Comparison of ENCODE assay signal across 23 cellular contexts in genomic region chr9:79694208-79694607, GRCh38.
DNase-seq lines count a peak whose midpoint lies in the region; ATAC-seq, FAIRE-seq and TF ChIP-seq lines count a peak whose summit lies in the region.
"Had no signal": no experiment of that assay in that cellular context is flagged by ENCODE, and none has a peak within 500 bp of the region (broad histone marks: within the 10 kb centered on the region; RNA-seq: fewer than 3 reads in every experiment).

No MANE protein-coding gene starts in this region.

- H2BK12ac ChIP-seq in H1 (ENCODE audit: low read depth, low read length), result peak overlapping the region; percentile 60; the same call in 1 of the 2 replicates

- no peak overlapping the region for H2BK5ac ChIP-seq in H1 (ENCODE audit: low read depth, low read length)

- H3K79me1 ChIP-seq in H1 (ENCODE audit: low read depth, low read length), result no peaks in the 10 kb centered on the region

- H3K9me3 ChIP-seq in H1 (ENCODE audit: insufficient read depth in 2 of 2, low read depth in 1 of 2, low read length in 1 of 2) (no peaks in the 10 kb centered on the region), testis (no peaks in the 10 kb centered on the region)
- H3K9me3 ChIP-seq: A549, SJCRH30, stomach had no signal

- peaks cover 13% of the 10 kb centered on the region for H3K36me3 Mint-ChIP-seq in activated naive CD8-positive, alpha-beta T cell
- peaks cover 8% of the 10 kb centered on the region for H3K36me3 Mint-ChIP-seq in activated naive CD8-positive, alpha-beta T cell treated with anti-CD3 and anti-CD28 coated beads for 36 hours
- peaks cover 5% of the 10 kb centered on the region for H3K36me3 Mint-ChIP-seq in neural crest cell (ENCODE audit: low read depth)

- no peaks in the 10 kb centered on the region for H3K27me3 Mint-ChIP-seq in activated naive CD8-positive, alpha-beta T cell
- H3K27me3 Mint-ChIP-seq in activated naive CD8-positive, alpha-beta T cell treated with anti-CD3 and anti-CD28 coated beads for 36 hours, result no peaks in the 10 kb centered on the region
- no peaks in the 10 kb centered on the region for H3K27me3 Mint-ChIP-seq in neural crest cell (ENCODE audit: low read depth)
- H3K27me3 Mint-ChIP-seq: activated CD8-positive, alpha-beta T cell treated with anti-CD3 and anti-CD28 coated beads for 36 hours; central memory CD8-positive, alpha-beta T cell had no signal

- CTCF ChIA-PET in H1 (lab: Charles Lee; ENCODE audit: partially characterized antibody), result interaction anchor here (0.8 to 1.0 kb wide), 2 partner anchors 15 to 23 kb away, joined by 3 read pairs; no protein-coding TSS in a partner anchor

- intact Hi-C loops in testis (cut with DNase I; ENCODE audit: low total_unique reads), result no loop called here

- H3K14ac ChIP-seq in H1 (ENCODE audit: insufficient read length), result no peak overlapping the region

- no peak overlapping the region for H3K4ac ChIP-seq in H1 (replicated peaks; ENCODE audit: insufficient read length, low read depth, low read length)

- H3K18ac ChIP-seq in H1 (ENCODE audit: extremely low read depth, low read length), result peak overlapping the region; percentile 4; the same call in 1 of the 2 replicates

- no peak overlapping the region for H3K9ac ChIP-seq in H1 (replicated peaks in 1 of 4; ENCODE audit: extremely low read depth in 1 of 4, low read depth in 3 of 4, low read length in 3 of 4)

- H3K79me2 ChIP-seq in H1 (ENCODE audit: control insufficient read depth in 1 of 2, insufficient read depth in 2 of 2, low read length in 2 of 2), result peaks cover 0 to 14% of the 10 kb centered on the region in 2 experiments; a peak in 2 of 4 replicates

- H3K23ac ChIP-seq in H1 (ENCODE audit: insufficient read length), result no peak overlapping the region

- no peak overlapping the region for H2AFZ ChIP-seq in H1 (ENCODE audit: low read length)

- H4K5ac ChIP-seq in H1 (ENCODE audit: insufficient read length, low read depth, low read length), result no peak overlapping the region

- ATAC-seq in left lobe of liver, result no peak
- ATAC-seq in HG03521 (IDR thresholded peaks at IDR 0.05; ENCODE audit: unreplicated experiment), result no peak
- ATAC-seq: A549 had no signal

- H4K8ac ChIP-seq in H1 (ENCODE audit: extremely low read depth, insufficient read depth, low read length), result no peak overlapping the region

- H3K9me3 Mint-ChIP-seq in activated naive CD8-positive, alpha-beta T cell (ENCODE audit: low read depth), result no peaks in the 10 kb centered on the region
- H3K9me3 Mint-ChIP-seq in activated naive CD8-positive, alpha-beta T cell treated with anti-CD3 and anti-CD28 coated beads for 36 hours, result no peaks in the 10 kb centered on the region
- H3K9me3 Mint-ChIP-seq in neural crest cell, result no peaks in the 10 kb centered on the region
- H3K9me3 Mint-ChIP-seq: activated CD8-positive, alpha-beta T cell treated with anti-CD3 and anti-CD28 coated beads for 36 hours; central memory CD8-positive, alpha-beta T cell; nephron had no signal

- TF ChIP-seq CTCF in H1 (IDR thresholded peaks at IDR 0.05; ENCODE audit: control extremely low read depth in 1 of 3, insufficient read depth in 1 of 3, low read depth in 1 of 3, low read length in 3 of 3), result no peak
- no peak for TF ChIP-seq CTCF in neural crest cell (conservative IDR thresholded peaks at IDR 0.05)
- no peak for TF ChIP-seq CTCF in testis (IDR thresholded peaks at IDR 0.05)

- peaks cover 73% of the 10 kb centered on the region for H3K4me1 Mint-ChIP-seq in activated naive CD8-positive, alpha-beta T cell (ENCODE audit: low read depth)
- peaks cover 52% of the 10 kb centered on the region for H3K4me1 Mint-ChIP-seq in activated naive CD8-positive, alpha-beta T cell treated with anti-CD3 and anti-CD28 coated beads for 36 hours
- peaks cover 45% of the 10 kb centered on the region for H3K4me1 Mint-ChIP-seq in neural crest cell

- H2BK15ac ChIP-seq in H1 (ENCODE audit: low read length), result no peak overlapping the region

- no peak overlapping the region for H4K91ac ChIP-seq in H1 (replicated peaks; ENCODE audit: insufficient read length, low read length)

- H3K4me2 ChIP-seq in H1 (ENCODE audit: insufficient read depth in 1 of 2, low read depth in 2 of 2, low read length in 2 of 2), result peak overlapping the region; percentile 12 to 58; a peak in 2 of 4 replicates
- H3K4me2 ChIP-seq: A549 had no signal

- H3K36me3 ChIP-seq in H1 (ENCODE audit: control insufficient read depth in 2 of 4, insufficient read depth in 4 of 4, low read length in 3 of 4), result no peaks in the 10 kb centered on the region
- H3K36me3 ChIP-seq in testis (ENCODE audit: low read depth, missing control alignments), result no peaks in the 10 kb centered on the region
- H3K36me3 ChIP-seq: stomach had no signal

- no peak for TF ChIP-seq EP300 in H1 (IDR thresholded peaks at IDR 0.05; ENCODE audit: borderline replicate concordance in 1 of 2, low read depth in 2 of 2, low read length in 2 of 2)

- no peak overlapping the region for H2AK5ac ChIP-seq in H1 (ENCODE audit: low read depth, low read length)

- H3K27ac Mint-ChIP-seq in activated naive CD8-positive, alpha-beta T cell, result peak overlapping the region; percentile 13
- H3K27ac Mint-ChIP-seq in activated naive CD8-positive, alpha-beta T cell treated with anti-CD3 and anti-CD28 coated beads for 36 hours, result no peak overlapping the region
- no peak overlapping the region for H3K27ac Mint-ChIP-seq in neural crest cell (ENCODE audit: unreplicated experiment)
- H3K27ac Mint-ChIP-seq: activated CD8-positive, alpha-beta T cell treated with anti-CD3 and anti-CD28 coated beads for 36 hours had no signal

- H4K20me1 ChIP-seq in H1 (replicated peaks in 1 of 2; ENCODE audit: control insufficient read depth in 1 of 2, insufficient read depth in 2 of 2, low read length in 2 of 2), result peaks cover 0 to 3% of the 10 kb centered on the region in 2 experiments

- no peaks in the 10 kb centered on the region for H3K27me3 ChIP-seq in H1 (replicated peaks in 1 of 4; ENCODE audit: control insufficient read depth in 3 of 4, extremely low read depth in 1 of 4, insufficient read depth in 3 of 4, low read length in 3 of 4)
- no peaks in the 10 kb centered on the region for H3K27me3 ChIP-seq in testis
- H3K27me3 ChIP-seq: SJCRH30, stomach had no signal

- H2BK20ac ChIP-seq in H1 (ENCODE audit: low read length), result no peak overlapping the region

- POLR2A ChIA-PET in H1 (lab: Charles Lee; ENCODE audit: partially characterized antibody), result interaction anchor here (0.7 to 2.3 kb wide), 4 partner anchors 10 to 123 kb away, joined by 3 to 14 read pairs (median 4); partner anchors contain the start of gene TLE4

- no peak for FAIRE-seq in H1 (lab: Jason Lieb, UNC)
- FAIRE-seq: A549, small intestine had no signal

- no peak overlapping the region for H3K4me3 Mint-ChIP-seq in activated naive CD8-positive, alpha-beta T cell
- no peak overlapping the region for H3K4me3 Mint-ChIP-seq in activated naive CD8-positive, alpha-beta T cell treated with anti-CD3 and anti-CD28 coated beads for 36 hours
- peak overlapping the region; percentile 20 for H3K4me3 Mint-ChIP-seq in neural crest cell
- H3K4me3 Mint-ChIP-seq: activated CD8-positive, alpha-beta T cell treated with anti-CD3 and anti-CD28 coated beads for 36 hours; central memory CD8-positive, alpha-beta T cell; nephron had no signal

- H3K4me1 ChIP-seq in H1 (replicated peaks in 1 of 4; ENCODE audit: control insufficient read depth in 3 of 4, insufficient read depth in 4 of 4, low read length in 3 of 4) (peaks cover 7 to 34% (median 26%) of the 10 kb centered on the region in 4 experiments; a peak in 6 of 7 replicates), testis (no peaks in the 10 kb centered on the region)
- H3K4me1 ChIP-seq: A549 had no signal

- no peak overlapping the region for H2BK120ac ChIP-seq in H1 (replicated peaks; ENCODE audit: low read depth, low read length)

- H3K27ac ChIP-seq in H1 (ENCODE audit: low read depth, low read length), result no peak overlapping the region
- no peak overlapping the region for H3K27ac ChIP-seq in testis
- H3K27ac ChIP-seq: A549, SJCRH30, stomach had no signal

- no peak for DNase-seq in activated naive CD8-positive, alpha-beta T cell treated with anti-CD3 and anti-CD28 coated beads for 36 hours
- DNase-seq in H1 (ENCODE audit: low read depth in 1 of 2, low spot score in 2 of 2) (no peak), neural crest cell (ENCODE audit: low read depth, low spot score) (no peak), left lobe of liver (ENCODE audit: low spot score) (no peak), T-helper 1 cell (no peak), testis (no peak)
- DNase-seq: activated CD4-positive, CD25-positive, alpha-beta regulatory T cell; activated CD8-positive, alpha-beta T cell treated with anti-CD3 and anti-CD28 coated beads for 36 hours; activated naive CD4-positive, alpha-beta T cell treated with Interleukin-2 at 50 U/mL for 16 hours; activated T-cell treated with anti-CD3 and anti-CD28 coated beads, Interleukin-2, amount 50 U/mL, for 1 hour; aorta; midbrain; NCI-H1436 treated with DMSO at 0.1 percent for 48 hours; small intestine; stimulated activated CD4-positive, alpha-beta T cell treated with anti-CD3 and anti-CD28 coated beads, Interleukin-4, amount 100 ng/mL, for 24 hours; stomach; T-helper 2 cell had no signal

- WGBS in H1 (ENCODE audit: extremely low coverage in 1 of 2, insufficient coverage in 1 of 2, insufficient read length in 1 of 2, insufficient replicate concordance in 2 of 2, low coverage in 1 of 2, low lambda C conversion rate in 2 of 2, missing lambda C conversion rate in 1 of 2), 2 experiments, result 74% methylated on average over 2 of the region's 2 CpGs; no CpG with 5 or more reads in 1 of the 2 experiments
- 55 to 56% methylated on average over 2 of the region's 2 CpGs for WGBS in testis, 2 donors

- TF ChIP-seq POLR2A in H1 (IDR thresholded peaks at IDR 0.05; ENCODE audit: control extremely low read depth in 1 of 2, low read depth in 2 of 2, low read length in 2 of 2), result no peak
- no peak for TF ChIP-seq POLR2A in testis (IDR thresholded peaks at IDR 0.05)

- TF ChIP-seq RAD21 in H1 (IDR thresholded peaks at IDR 0.05 in 1 of 2, conservative IDR thresholded peaks at IDR 0.05 in 1 of 2; ENCODE audit: low read depth in 2 of 2, low read length in 2 of 2), result no peak

- H3K23me2 ChIP-seq in H1 (ENCODE audit: low read depth, low read length), result no peaks in the 10 kb centered on the region

- no peak overlapping the region for H3K56ac ChIP-seq in H1 (replicated peaks; ENCODE audit: insufficient read length, low read depth, low read length)

- H3K4me3 ChIP-seq in H1 (ENCODE audit: extremely low read depth in 1 of 4, insufficient read depth in 2 of 4, low read depth in 3 of 4, low read length in 4 of 4) (peak overlapping the region in 1 of 4 experiments; percentile 35; a peak in 1 of 8 replicates), testis (no peak overlapping the region)
- H3K4me3 ChIP-seq: A549, SJCRH30, stomach had no signal

TF ChIP-seq in H1, 55 proteins besides CTCF, POLR2A, EP300 and RAD21 (continues in another document):
- TF ChIP-seq FOSL1 (IDR thresholded peaks at IDR 0.05; ENCODE audit: insufficient read depth, low read depth, low read length) (no peak), CHD1 (IDR thresholded peaks at IDR 0.05; ENCODE audit: low read depth, low read length) (no peak)
